ENCODE assay signal across 21 cellular contexts in genomic region chr1:204335085-204335484, GRCh38.
DNase-seq lines count a peak whose midpoint lies in the region; TF ChIP-seq lines count a peak whose summit lies in the region.
"Had no signal": no experiment of that assay in that cellular context is flagged by ENCODE, and none has a peak within 500 bp of the region (broad histone marks: within the 10 kb centered on the region; RNA-seq: fewer than 3 reads in every experiment).

No MANE protein-coding gene starts in this region.

- no peaks in the 10 kb centered on the region for H3K27me3 ChIP-seq in mucosa of rectum (ENCODE audit: control insufficient read depth in 2 of 2, insufficient read depth in 2 of 2, low read length in 2 of 2)
- H3K27me3 ChIP-seq: heart right ventricle had no signal

- no peaks in the 10 kb centered on the region for H3K9me3 ChIP-seq in mucosa of rectum (ENCODE audit: control insufficient read depth in 2 of 2, low read length in 2 of 2)
- H3K9me3 ChIP-seq: heart right ventricle had no signal

- peak overlapping the region in 1 of 2 donors; percentile 33 for H3K9ac ChIP-seq in mucosa of rectum (ENCODE audit: low read depth in 1 of 2, low read length in 2 of 2)

- in situ Hi-C loops in astrocyte of the spinal cord (cut with HindIII; ENCODE audit: low sequenced_read_pairs), result no loop called here

- DNase-seq in NCI-H2029 (lab: John Stamatoyannopoulos, UW) (peak; percentile 28), NCI-H2029 treated with DMSO at 0.1 percent for 48 hours (lab: John Stamatoyannopoulos, UW) (no peak), NCI-H2171 (lab: John Stamatoyannopoulos, UW) (peak; percentile 10), astrocyte of the spinal cord (ENCODE audit: low read depth, low spot score) (peak; percentile 16), kidney glomerular epithelial cell (lab: John Stamatoyannopoulos, UW) (no peak), pons (ENCODE audit: low spot score) (no peak), GDM1 (lab: John Stamatoyannopoulos, UW) (no peak)
- DNase-seq: activated B cell treated with CpG ODN at 0.5 μM for 24 hours; aorta; CD4-positive, alpha-beta memory T cell; central memory CD4-positive, alpha-beta T cell; erythroblast; foreskin fibroblast; heart right ventricle; left colon; naive B cell; NCI-H526 treated with DMSO at 0.1 percent for 48 hours; occipital lobe; T1000 had no signal

- no peak overlapping the region for H3K4me3 ChIP-seq in astrocyte of the spinal cord (ENCODE audit: low read depth, low read length)
- H3K4me3 ChIP-seq in mucosa of rectum (ENCODE audit: low read length in 2 of 2), result no peak overlapping the region
- H3K4me3 ChIP-seq: heart right ventricle, skin epidermis had no signal

- no peak for TF ChIP-seq CTCF in astrocyte of the spinal cord (IDR thresholded peaks at IDR 0.05; ENCODE audit: low read depth, low read length)

- H3K4me1 ChIP-seq in mucosa of rectum (ENCODE audit: control insufficient read depth in 2 of 2, insufficient read depth in 2 of 2, low read length in 2 of 2), result peaks cover 58 to 77% of the 10 kb centered on the region in 2 donors

- peak overlapping the region; percentile 35 to 64 for H3K27ac ChIP-seq in mucosa of rectum (ENCODE audit: low read depth in 2 of 2, low read length in 2 of 2)
- H3K27ac ChIP-seq: heart right ventricle, skin epidermis had no signal

- no peaks in the 10 kb centered on the region for H3K36me3 ChIP-seq in mucosa of rectum (ENCODE audit: control insufficient read depth in 2 of 2, insufficient read depth in 2 of 2, low read length in 2 of 2)
- H3K36me3 ChIP-seq: heart right ventricle had no signal

Comparison
In these comparisons a context has a peak if more than half of its experiments do, and no peak if none do; other contexts are left out.
1. DNase-seq: peak in NCI-H2029 (single experiment), NCI-H2171 (single experiment) and astrocyte of the spinal cord (single experiment); none in NCI-H2029 treated with DMSO at 0.1 percent for 48 hours (single experiment), kidney glomerular epithelial cell (single experiment), pons (single experiment) and GDM1 (single experiment).